ENCODE assay signal across 25 cellular contexts in the genomic region with DNA sequence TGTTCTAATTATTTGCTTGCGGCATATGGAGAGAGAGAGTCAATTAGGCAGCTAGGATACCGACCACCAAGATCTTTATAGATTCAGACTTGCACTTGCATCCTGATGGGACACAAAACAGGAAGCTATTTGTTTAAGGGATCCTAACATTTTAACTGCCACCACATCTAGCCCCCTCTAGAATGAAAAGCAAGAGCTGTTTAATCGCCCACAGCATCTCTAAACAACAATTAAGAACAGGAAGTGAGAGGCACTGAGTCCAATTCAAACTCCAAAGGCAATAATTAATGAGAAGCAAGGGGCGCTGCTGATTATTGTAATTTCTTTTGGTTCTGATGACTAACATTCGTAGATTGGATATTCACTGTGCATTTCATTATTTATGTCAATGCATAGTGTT.
DNase-seq lines count a peak whose midpoint lies in the region; ATAC-seq, FAIRE-seq and TF ChIP-seq lines count a peak whose summit lies in the region.
"Had no signal": no experiment of that assay in that cellular context is flagged by ENCODE, and none has a peak within 500 bp of the region (broad histone marks: within the 10 kb centered on the region; RNA-seq: fewer than 3 reads in every experiment).

No MANE protein-coding gene starts in this region.

- ATAC-seq in omental fat pad (ENCODE audit: low FRiP score), result no peak
- ATAC-seq: K562 had no signal

- no peak overlapping the region for H3K4me3 ChIP-seq in OCI-LY3 (ENCODE audit: low read length)
- H3K4me3 ChIP-seq: GM23248, HAP-1, K562, Peyer's patch had no signal

- no peak for FAIRE-seq in H54 (lab: Jason Lieb, UNC)
- FAIRE-seq: GM12892, GM19239, K562 had no signal

- no peaks in the 10 kb centered on the region for H4K20me1 ChIP-seq in OCI-LY3 (ENCODE audit: insufficient read depth, low read length)

- no peak overlapping the region for H3K9ac ChIP-seq in OCI-LY3 (ENCODE audit: low read length)
- H3K9ac ChIP-seq: GM23248 had no signal

- TF ChIP-seq CTCF in OCI-LY3 (IDR thresholded peaks at IDR 0.05; ENCODE audit: low read depth, low read length) (peak; percentile 13; the same call in 1 of the 2 replicates), omental fat pad (IDR thresholded peaks at IDR 0.05) (no peak)

- H3K79me2 ChIP-seq in OCI-LY3 (ENCODE audit: low read length), result no peaks in the 10 kb centered on the region

- no peak for TF ChIP-seq POLR2A in H54 (IDR thresholded peaks at IDR 0.05; ENCODE audit: low read depth, low read length)

- H3K27ac ChIP-seq in OCI-LY3 (ENCODE audit: low read length), result no peak overlapping the region
- H3K27ac ChIP-seq: GM23248, Peyer's patch had no signal

- H3K36me3 ChIP-seq in OCI-LY3 (replicated peaks; ENCODE audit: low read depth, low read length), result peaks cover 4% of the 10 kb centered on the region
- H3K36me3 ChIP-seq: HAP-1, Peyer's patch had no signal

- no peaks in the 10 kb centered on the region for H3K27me3 ChIP-seq in OCI-LY3 (ENCODE audit: low read depth, low read length)
- H3K27me3 ChIP-seq: Peyer's patch had no signal

- H3K4me2 ChIP-seq in OCI-LY3 (ENCODE audit: low read length), result peak overlapping the region; percentile 28

- DNase-seq in COR-L47 (lab: John Stamatoyannopoulos, UW), result peak; percentile 55
- DNase-seq in DMS153 treated with DMSO at 0.1 percent for 48 hours (lab: John Stamatoyannopoulos, UW; ENCODE audit: unreplicated experiment), result peak; percentile 7
- DNase-seq in NCI-H1417 treated with DMSO at 0.1 percent for 48 hours (lab: John Stamatoyannopoulos, UW), result peak; percentile 61
- DNase-seq in H54 (ENCODE audit: insufficient read length, low spot score), result no peak
- DNase-seq in stimulated activated CD4-positive, alpha-beta T cell treated with anti-CD3 and anti-CD28 coated beads, Interleukin-12 subunit alpha, Interleukin-12 subunit beta, amount 100 ng/mL, for 4 hours, result no peak
- no peak for DNase-seq in stimulated activated naive CD4-positive, alpha-beta T cell treated with Interleukin-2 at 50 U/mL for 16 hours (lab: John Stamatoyannopoulos, UW)
- no peak for DNase-seq in omental fat pad (ENCODE audit: low spot score)
- DNase-seq: CD8-positive, alpha-beta memory T cell; DMS79; EL; GDM1; GM23248; HFFc6; NCI-H1694; NCI-H2029 treated with DMSO at 0.1 percent for 48 hours; NCI-H2171; NCI-H226; NCI-H510A treated with DMSO at 0.1 percent for 48 hours; Peyer's patch; SHP77 treated with DMSO at 0.1 percent for 48 hours had no signal

- H2AFZ ChIP-seq in OCI-LY3 (ENCODE audit: low read depth, low read length), result peak overlapping the region; percentile 33; the same call in 1 of the 2 replicates
- H2AFZ ChIP-seq: GM23248 had no signal

- H3K9me3 ChIP-seq in OCI-LY3 (ENCODE audit: insufficient read depth, low read length), result no peaks in the 10 kb centered on the region
- H3K9me3 ChIP-seq: HAP-1, Peyer's patch had no signal

- H3K4me1 ChIP-seq in OCI-LY3 (ENCODE audit: low read length), result peaks cover 39% of the 10 kb centered on the region
- H3K4me1 ChIP-seq: Peyer's patch had no signal

Comparison
In these comparisons a context has a peak if more than half of its experiments do, and no peak if none do; other contexts are left out.
1. DNase-seq: peak in COR-L47 (single experiment), DMS153 treated with DMSO at 0.1 percent for 48 hours (single experiment) and NCI-H1417 treated with DMSO at 0.1 percent for 48 hours (single experiment); none in H54 (single experiment), stimulated activated CD4-positive, alpha-beta T cell treated with anti-CD3 and anti-CD28 coated beads, Interleukin-12 subunit alpha, Interleukin-12 subunit beta, amount 100 ng/mL, for 4 hours (single experiment), stimulated activated naive CD4-positive, alpha-beta T cell treated with Interleukin-2 at 50 U/mL for 16 hours (single experiment) and omental fat pad (single experiment).